18 cellular contexts compared by ENCODE assay signal in genomic region chr5:127074466-127074865, GRCh38. TPM values are rescaled to one million over a fixed set of nuclear protein-coding genes. Genes with fewer than 3 reads are reported as not detected.
DNase-seq lines count a peak whose midpoint lies in the region; ATAC-seq, FAIRE-seq and TF ChIP-seq lines count a peak whose summit lies in the region.
"Had no signal": no experiment of that assay in that cellular context is flagged by ENCODE, and none has a peak within 500 bp of the region (broad histone marks: within the 10 kb centered on the region; RNA-seq: fewer than 3 reads in every experiment).

No MANE protein-coding gene starts in this region.

- no peak overlapping the region for H3K56ac ChIP-seq in mesendoderm (ENCODE audit: low read length)

- no peaks in the 10 kb centered on the region for H3K9me3 ChIP-seq in CD4-positive, CD25-positive, alpha-beta regulatory T cell (ENCODE audit: control insufficient read depth in 2 of 2, low read length in 2 of 2)
- H3K9me3 ChIP-seq in left ventricle myocardium inferior (replicated peaks), result no peaks in the 10 kb centered on the region
- H3K9me3 ChIP-seq: HAP-1 had no signal

- no peaks in the 10 kb centered on the region for H3K79me1 ChIP-seq in mesendoderm (ENCODE audit: low read length)

- no peak overlapping the region for H3K4ac ChIP-seq in mesendoderm (ENCODE audit: low read depth, low read length)

- peak overlapping the region in 2 of 3 donors; percentile 6 to 91 for H3K27ac Mint-ChIP-seq in CD4-positive, CD25-positive, alpha-beta regulatory T cell

- peaks cover 11 to 29% (median 22%) of the 10 kb centered on the region in 4 donors for H3K4me1 Mint-ChIP-seq in CD4-positive, CD25-positive, alpha-beta regulatory T cell

- no peak overlapping the region for H3K9ac ChIP-seq in mesendoderm (ENCODE audit: low read length)

- peak overlapping the region in 3 of 4 donors; percentile 2 to 91 (median 91) for H3K4me3 Mint-ChIP-seq in CD4-positive, CD25-positive, alpha-beta regulatory T cell

- TF ChIP-seq POLR2A in GM12891 (IDR thresholded peaks at IDR 0.05; ENCODE audit: low read depth, low read length), result no peak

- H3K23ac ChIP-seq in mesendoderm (ENCODE audit: low read length), result no peak overlapping the region

- H3K27me3 Mint-ChIP-seq in CD4-positive, CD25-positive, alpha-beta regulatory T cell, result no peaks in the 10 kb centered on the region

- no peaks in the 10 kb centered on the region for H3K9me3 Mint-ChIP-seq in CD4-positive, CD25-positive, alpha-beta regulatory T cell

- intact Hi-C loops in left ventricle myocardium inferior (cut with micrococcal nuclease), result no loop called here

- H4K5ac ChIP-seq in mesendoderm (ENCODE audit: low read length), result no peak overlapping the region

- peak overlapping the region; percentile 71 for H3K18ac ChIP-seq in mesendoderm (ENCODE audit: low read length)

- no peaks in the 10 kb centered on the region for H3K27me3 ChIP-seq in CD4-positive, CD25-positive, alpha-beta regulatory T cell (ENCODE audit: control insufficient read depth, insufficient read depth, low read length)
- no peaks in the 10 kb centered on the region for H3K27me3 ChIP-seq in mesendoderm (ENCODE audit: insufficient read depth, low read length, poor library complexity)
- no peaks in the 10 kb centered on the region for H3K27me3 ChIP-seq in left ventricle myocardium inferior (ENCODE audit: low read depth)

- no peak overlapping the region for H2AK5ac ChIP-seq in mesendoderm (ENCODE audit: low read length)

- peak; percentile 13 for FAIRE-seq in GM12891 (lab: Jason Lieb, UNC)

- H3K4me2 ChIP-seq in mesendoderm (ENCODE audit: low read length), result no peak overlapping the region

- H2BK15ac ChIP-seq in mesendoderm (replicated peaks; ENCODE audit: low read depth), result no peak overlapping the region

- no peak overlapping the region for H3K4me3 ChIP-seq in CD4-positive, CD25-positive, alpha-beta regulatory T cell (ENCODE audit: low read depth, low read length)
- H3K4me3 ChIP-seq in mesendoderm (ENCODE audit: low read length) (no peak overlapping the region), left ventricle myocardium inferior (no peak overlapping the region)
- H3K4me3 ChIP-seq: HAP-1 had no signal

- ATAC-seq in CD4-positive, CD25-positive, alpha-beta regulatory T cell (ENCODE audit: low read depth in 2 of 2), result no peak
- ATAC-seq in GM18502 (IDR thresholded peaks at IDR 0.05; ENCODE audit: poor library complexity, unreplicated experiment), result no peak

- no peak overlapping the region for H2BK5ac ChIP-seq in mesendoderm (ENCODE audit: low read length)

- no peak for DNase-seq in CD4-positive, CD25-positive, alpha-beta regulatory T cell
- DNase-seq in GM12891 (ENCODE audit: insufficient read length, low spot score) (no peak), amniotic epithelial cell (ENCODE audit: low read depth) (peak; percentile 51), mesendoderm (peak; percentile 47), kidney glomerular epithelial cell (lab: John Stamatoyannopoulos, UW) (no peak), left ventricle myocardium inferior (no peak)
- DNase-seq: AML-193, DMS153, EL, IMR-90, MV-4-11, NCI-H1417 treated with DMSO at 0.1 percent for 48 hours, NCI-H2029, NCI-H2171 treated with DMSO at 0.1 percent for 48 hours, NCI-H510A, SHP77 treated with DMSO at 0.1 percent for 48 hours had no signal

- peaks cover 4% of the 10 kb centered on the region for H3K36me3 ChIP-seq in CD4-positive, CD25-positive, alpha-beta regulatory T cell (ENCODE audit: control insufficient read depth, insufficient read depth, low read length)
- H3K36me3 ChIP-seq in mesendoderm (ENCODE audit: control insufficient read depth, insufficient read depth, low read length), result no peaks in the 10 kb centered on the region
- H3K36me3 ChIP-seq in left ventricle myocardium inferior, result no peaks in the 10 kb centered on the region
- H3K36me3 ChIP-seq: HAP-1 had no signal

- no peak overlapping the region for H4K8ac ChIP-seq in mesendoderm (ENCODE audit: low read depth, low read length)

- no peak overlapping the region for H3K27ac ChIP-seq in CD4-positive, CD25-positive, alpha-beta regulatory T cell (ENCODE audit: insufficient read depth, low read length, poor library complexity, severe bottlenecking)
- H3K27ac ChIP-seq in mesendoderm (ENCODE audit: low read depth, low read length) (no peak overlapping the region), left ventricle myocardium inferior (replicated peaks) (no peak overlapping the region)

- peaks cover 14% of the 10 kb centered on the region for H3K4me1 ChIP-seq in CD4-positive, CD25-positive, alpha-beta regulatory T cell (ENCODE audit: control insufficient read depth, insufficient read depth, low read length, poor library complexity, severe bottlenecking)
- H3K4me1 ChIP-seq in mesendoderm (ENCODE audit: control insufficient read depth, low read depth, low read length), result peaks cover 10% of the 10 kb centered on the region
- H3K4me1 ChIP-seq in left ventricle myocardium inferior, result peaks cover 44% of the 10 kb centered on the region
- H3K4me1 ChIP-seq: HAP-1 had no signal

- peaks cover under 1% of the 10 kb centered on the region for H3K36me3 Mint-ChIP-seq in CD4-positive, CD25-positive, alpha-beta regulatory T cell

- no peaks in the 10 kb centered on the region for H3K79me2 ChIP-seq in mesendoderm (ENCODE audit: control insufficient read depth, insufficient read depth, low read length)

- no peak overlapping the region for H2BK120ac ChIP-seq in mesendoderm (ENCODE audit: low read depth, low read length)

- no peak for TF ChIP-seq CTCF in left ventricle myocardium inferior (IDR thresholded peaks at IDR 0.05; ENCODE audit: borderline replicate concordance)

- no CpG with 5 or more reads among the region's 3 CpGs for WGBS in mesendoderm (ENCODE audit: extremely low coverage, insufficient coverage, low lambda C conversion rate)

TF ChIP-seq in GM12891, 5 proteins besides CTCF, POLR2A, EP300 and RAD21:
- TF ChIP-seq SPI1 (IDR thresholded peaks at IDR 0.05; ENCODE audit: low read depth, low read length), result no peak
- no peak for TF ChIP-seq PAX5 (IDR thresholded peaks at IDR 0.05; ENCODE audit: insufficient read depth, low read length, severe bottlenecking)

RNA-seq across cellular contexts. Expression of gene C5orf63, which starts 1.2 kb away (rescaled TPM):
- 4.4 TPM for total RNA-seq in CD4-positive, CD25-positive, alpha-beta regulatory T cell
- polyA plus RNA-seq in CD4-positive, CD25-positive, alpha-beta regulatory T cell, result 10 to 100 TPM in 1 of 4 donors, 1 to 10 TPM in 3; 6.3 to 14.8 (median 7.8) TPM
- polyA plus RNA-seq in GM12891 (2012; ENCODE audit: low read depth, missing spikeins), result 9.7 TPM
- 0.72 TPM for polyA plus RNA-seq in mesendoderm (2013, experiment 1 of 2)
- polyA plus RNA-seq in mesendoderm (2013, experiment 2 of 2), result 0.49 TPM
- 10.3 TPM for total RNA-seq in left ventricle myocardium inferior

RNA-seq across cellular contexts. Expression of gene MARCHF3, which starts 44.1 kb away (rescaled TPM):
- 15.2 TPM for total RNA-seq in CD4-positive, CD25-positive, alpha-beta regulatory T cell
- polyA plus RNA-seq in CD4-positive, CD25-positive, alpha-beta regulatory T cell, result 10 to 100 TPM; 12.5 to 21.6 (median 14.7) TPM
- 6.4 TPM for polyA plus RNA-seq in GM12891 (2012; ENCODE audit: low read depth, missing spikeins)
- 5.2 TPM for polyA plus RNA-seq in mesendoderm (2013, experiment 1 of 2)
- polyA plus RNA-seq in mesendoderm (2013, experiment 2 of 2), result 4.5 TPM
- 35.7 TPM for total RNA-seq in left ventricle myocardium inferior

Comparison
In these comparisons a context has a peak if more than half of its experiments do, and no peak if none do; other contexts are left out.
1. DNase-seq: peak in amniotic epithelial cell (single experiment) and mesendoderm (single experiment); none in CD4-positive, CD25-positive, alpha-beta regulatory T cell (0 of 3), GM12891 (single experiment), kidney glomerular epithelial cell (single experiment) and left ventricle myocardium inferior (single experiment).